In genomic region chr1:239547987-239548386, GRCh38 we compare ENCODE assay signal across 14 cellular contexts.
DNase-seq lines count a peak whose midpoint lies in the region; ATAC-seq and TF ChIP-seq lines count a peak whose summit lies in the region.
"Had no signal": no experiment of that assay in that cellular context is flagged by ENCODE, and none has a peak within 500 bp of the region (broad histone marks: within the 10 kb centered on the region; RNA-seq: fewer than 3 reads in every experiment).

No MANE protein-coding gene starts in this region.

- 82% methylated on average over 2 of the region's 2 CpGs for WGBS in smooth muscle cell (ENCODE audit: low lambda C conversion rate)

- H3K36me3 ChIP-seq in duodenal mucosa (ENCODE audit: control insufficient read depth in 1 of 2, insufficient read depth in 2 of 2, low read length in 2 of 2): no peaks in the 10 kb centered on the region
- no peaks in the 10 kb centered on the region for H3K36me3 ChIP-seq in upper lobe of right lung
- H3K36me3 ChIP-seq in smooth muscle cell (ENCODE audit: low read depth): no peaks in the 10 kb centered on the region
- H3K36me3 ChIP-seq in neural progenitor cell: no peaks in the 10 kb centered on the region
- H3K36me3 ChIP-seq: uterus had no signal

- H3K79me2 ChIP-seq in smooth muscle cell (ENCODE audit: low read depth): no peaks in the 10 kb centered on the region
- H3K79me2 ChIP-seq in neural progenitor cell (ENCODE audit: low read depth): no peaks in the 10 kb centered on the region

- peak overlapping the region; percentile 83 for H3K4me3 Mint-ChIP-seq in activated naive CD4-positive, alpha-beta T cell treated with anti-CD3 and anti-CD28 coated beads, Interleukin-2, amount 50 U/mL, for 24 hours
- H3K4me3 Mint-ChIP-seq in activated naive CD4-positive, alpha-beta T cell treated with anti-CD3 and anti-CD28 coated beads for 36 hours: no peak overlapping the region
- H3K4me3 Mint-ChIP-seq in T-helper 2 cell treated with Interferon-gamma antibody and Interleukin-4, amounts not matched to agents 5 μg/mL and 100 μg/mL, for 36 hours: peak overlapping the region; percentile 66
- no peak overlapping the region for H3K4me3 Mint-ChIP-seq in neural progenitor cell

- peak overlapping the region; percentile 84 for H3K27ac Mint-ChIP-seq in activated naive CD4-positive, alpha-beta T cell treated with anti-CD3 and anti-CD28 coated beads, Interleukin-2, amount 50 U/mL, for 24 hours
- no peak overlapping the region for H3K27ac Mint-ChIP-seq in activated naive CD4-positive, alpha-beta T cell treated with anti-CD3 and anti-CD28 coated beads for 36 hours
- H3K27ac Mint-ChIP-seq in T-helper 2 cell treated with Interferon-gamma antibody and Interleukin-4, amounts not matched to agents 5 μg/mL and 100 μg/mL, for 36 hours: peak overlapping the region; percentile 46
- H3K27ac Mint-ChIP-seq in neural progenitor cell: no peak overlapping the region

- H3K9ac ChIP-seq in duodenal mucosa (ENCODE audit: low read depth in 1 of 2, low read length in 2 of 2) (no peak overlapping the region), smooth muscle cell (ENCODE audit: low read depth) (no peak overlapping the region), neural progenitor cell (no peak overlapping the region)

- TF ChIP-seq CTCF in upper lobe of right lung (IDR thresholded peaks at IDR 0.05): no peak
- TF ChIP-seq CTCF in smooth muscle cell (IDR thresholded peaks at IDR 0.05; ENCODE audit: borderline replicate concordance, insufficient read depth, poor library complexity, severe bottlenecking): no peak
- no peak for TF ChIP-seq CTCF in neural progenitor cell (IDR thresholded peaks at IDR 0.05)

- H2AFZ ChIP-seq in smooth muscle cell (ENCODE audit: low read depth) (no peak overlapping the region), neural progenitor cell (replicated peaks) (no peak overlapping the region)

- CTCF ChIA-PET in activated naive CD4-positive, alpha-beta T cell treated with anti-CD3 and anti-CD28 coated beads for 36 hours (lab: Charles Lee): no interaction called here

- no peak for ATAC-seq in upper lobe of right lung

- intact Hi-C loops in activated naive CD4-positive, alpha-beta T cell treated with anti-CD3 and anti-CD28 coated beads for 36 hours (cut with micrococcal nuclease): loop anchor here (2.0 to 5.0 kb wide), 2 partner anchors 171 to 264 kb away; no protein-coding TSS in a partner anchor
- intact Hi-C loops in upper lobe of right lung (cut with DNase I): no loop called here

- H3K27me3 ChIP-seq in duodenal mucosa (ENCODE audit: control insufficient read depth in 1 of 2, insufficient read depth in 2 of 2, low read length in 2 of 2) (no peaks in the 10 kb centered on the region), upper lobe of right lung (no peaks in the 10 kb centered on the region), smooth muscle cell (ENCODE audit: low read depth) (no peaks in the 10 kb centered on the region), neural progenitor cell (no peaks in the 10 kb centered on the region)
- H3K27me3 ChIP-seq: uterus had no signal

- no peak overlapping the region for H3K4me2 ChIP-seq in smooth muscle cell
- H3K4me2 ChIP-seq in neural progenitor cell: no peak overlapping the region

- H3K27ac ChIP-seq in duodenal mucosa (ENCODE audit: low read depth, low read length): no peak overlapping the region
- H3K27ac ChIP-seq in upper lobe of right lung: no peak overlapping the region
- no peak overlapping the region for H3K27ac ChIP-seq in smooth muscle cell (ENCODE audit: low read depth)
- no peak overlapping the region for H3K27ac ChIP-seq in neural progenitor cell
- H3K27ac ChIP-seq: uterus had no signal

- H3K9me3 ChIP-seq in duodenal mucosa (ENCODE audit: control insufficient read depth in 1 of 2, low read length in 2 of 2) (no peaks in the 10 kb centered on the region), upper lobe of right lung (no peaks in the 10 kb centered on the region), smooth muscle cell (replicated peaks; ENCODE audit: low read depth) (no peaks in the 10 kb centered on the region), neural progenitor cell (ENCODE audit: low read depth) (no peaks in the 10 kb centered on the region)
- H3K9me3 ChIP-seq: uterus had no signal

- no peaks in the 10 kb centered on the region for H3F3A ChIP-seq in smooth muscle cell (ENCODE audit: low read depth)
- no peaks in the 10 kb centered on the region for H3F3A ChIP-seq in neural progenitor cell (ENCODE audit: low read depth)

- peaks cover 3% of the 10 kb centered on the region for H3K36me3 Mint-ChIP-seq in activated naive CD4-positive, alpha-beta T cell treated with anti-CD3 and anti-CD28 coated beads, Interleukin-2, amount 50 U/mL, for 24 hours
- H3K36me3 Mint-ChIP-seq in activated naive CD4-positive, alpha-beta T cell treated with anti-CD3 and anti-CD28 coated beads for 36 hours (ENCODE audit: low read depth): peaks cover 6% of the 10 kb centered on the region
- H3K36me3 Mint-ChIP-seq in T-helper 2 cell treated with Interferon-gamma antibody and Interleukin-4, amounts not matched to agents 5 μg/mL and 100 μg/mL, for 36 hours (ENCODE audit: low read depth): peaks cover 1% of the 10 kb centered on the region
- peaks cover 3% of the 10 kb centered on the region for H3K36me3 Mint-ChIP-seq in neural progenitor cell

- peaks cover 4% of the 10 kb centered on the region for H3K9me3 Mint-ChIP-seq in activated naive CD4-positive, alpha-beta T cell treated with anti-CD3 and anti-CD28 coated beads, Interleukin-2, amount 50 U/mL, for 24 hours
- peaks cover 16% of the 10 kb centered on the region for H3K9me3 Mint-ChIP-seq in activated naive CD4-positive, alpha-beta T cell treated with anti-CD3 and anti-CD28 coated beads for 36 hours
- H3K9me3 Mint-ChIP-seq in T-helper 2 cell treated with Interferon-gamma antibody and Interleukin-4, amounts not matched to agents 5 μg/mL and 100 μg/mL, for 36 hours: peaks cover 5% of the 10 kb centered on the region
- H3K9me3 Mint-ChIP-seq in neural progenitor cell: peaks cover 6% of the 10 kb centered on the region

- H3K4me1 Mint-ChIP-seq in activated naive CD4-positive, alpha-beta T cell treated with anti-CD3 and anti-CD28 coated beads, Interleukin-2, amount 50 U/mL, for 24 hours: peaks cover 20% of the 10 kb centered on the region
- peaks cover 17% of the 10 kb centered on the region for H3K4me1 Mint-ChIP-seq in activated naive CD4-positive, alpha-beta T cell treated with anti-CD3 and anti-CD28 coated beads for 36 hours (ENCODE audit: low read depth)
- peaks cover 9% of the 10 kb centered on the region for H3K4me1 Mint-ChIP-seq in T-helper 2 cell treated with Interferon-gamma antibody and Interleukin-4, amounts not matched to agents 5 μg/mL and 100 μg/mL, for 36 hours (ENCODE audit: low read depth)
- H3K4me1 Mint-ChIP-seq in neural progenitor cell: no peaks in the 10 kb centered on the region

- no peaks in the 10 kb centered on the region for H4K20me1 ChIP-seq in smooth muscle cell (ENCODE audit: low read depth)
- no peaks in the 10 kb centered on the region for H4K20me1 ChIP-seq in neural progenitor cell (ENCODE audit: low read depth)

- no peaks in the 10 kb centered on the region for H3K27me3 Mint-ChIP-seq in activated naive CD4-positive, alpha-beta T cell treated with anti-CD3 and anti-CD28 coated beads, Interleukin-2, amount 50 U/mL, for 24 hours
- H3K27me3 Mint-ChIP-seq in activated naive CD4-positive, alpha-beta T cell treated with anti-CD3 and anti-CD28 coated beads for 36 hours (ENCODE audit: low read depth): no peaks in the 10 kb centered on the region
- no peaks in the 10 kb centered on the region for H3K27me3 Mint-ChIP-seq in T-helper 2 cell treated with Interferon-gamma antibody and Interleukin-4, amounts not matched to agents 5 μg/mL and 100 μg/mL, for 36 hours (ENCODE audit: low read depth)
- no peaks in the 10 kb centered on the region for H3K27me3 Mint-ChIP-seq in neural progenitor cell (ENCODE audit: insufficient read depth, low read depth)

- no peak for DNase-seq in activated naive CD4-positive, alpha-beta T cell treated with anti-CD3 and anti-CD28 coated beads for 36 hours
- DNase-seq in T-helper 2 cell treated with Interferon-gamma antibody and Interleukin-4, amounts not matched to agents 5 μg/mL and 100 μg/mL, for 36 hours (ENCODE audit: low spot score): no peak
- DNase-seq in upper lobe of right lung (no peak), medulla oblongata (ENCODE audit: extremely low spot score) (no peak), smooth muscle cell (lab: John Stamatoyannopoulos, UW; ENCODE audit: unreplicated experiment) (no peak), neural progenitor cell (ENCODE audit: low spot score) (no peak)
- DNase-seq: cortex of kidney; DND-41; mesenchymal stem cell; NCI-H2081 treated with DMSO at 0.1 percent for 48 hours; stimulated activated CD8-positive, alpha-beta memory T cell treated with anti-CD3 and anti-CD28 coated beads, Interleukin-4, amount 100 ng/mL, for 48 hours; uterus had no signal

- no peaks in the 10 kb centered on the region for H3K4me1 ChIP-seq in duodenal mucosa (ENCODE audit: control insufficient read depth in 1 of 2, insufficient read depth in 2 of 2, low read length in 2 of 2)
- H3K4me1 ChIP-seq in upper lobe of right lung: no peaks in the 10 kb centered on the region
- no peaks in the 10 kb centered on the region for H3K4me1 ChIP-seq in smooth muscle cell (ENCODE audit: low read depth)
- no peaks in the 10 kb centered on the region for H3K4me1 ChIP-seq in neural progenitor cell
- H3K4me1 ChIP-seq: uterus had no signal

- H3K4me3 ChIP-seq in duodenal mucosa (ENCODE audit: low read depth in 1 of 2, low read length in 2 of 2) (peak overlapping the region; percentile 26 to 43), upper lobe of right lung (peak overlapping the region; percentile 12), smooth muscle cell (no peak overlapping the region), neural progenitor cell (no peak overlapping the region)
- H3K4me3 ChIP-seq: uterus had no signal

Comparison
In these comparisons a context has a peak if more than half of its experiments do, and no peak if none do; other contexts are left out.
1. H3K27ac Mint-ChIP-seq: peak in activated naive CD4-positive, alpha-beta T cell treated with anti-CD3 and anti-CD28 coated beads, Interleukin-2, amount 50 U/mL, for 24 hours (single experiment) and T-helper 2 cell treated with Interferon-gamma antibody and Interleukin-4, amounts not matched to agents 5 μg/mL and 100 μg/mL, for 36 hours (single experiment); none in activated naive CD4-positive, alpha-beta T cell treated with anti-CD3 and anti-CD28 coated beads for 36 hours (single experiment) and neural progenitor cell (single experiment).
2. H3K4me3 Mint-ChIP-seq: peak in activated naive CD4-positive, alpha-beta T cell treated with anti-CD3 and anti-CD28 coated beads, Interleukin-2, amount 50 U/mL, for 24 hours (single experiment) and T-helper 2 cell treated with Interferon-gamma antibody and Interleukin-4, amounts not matched to agents 5 μg/mL and 100 μg/mL, for 36 hours (single experiment); none in activated naive CD4-positive, alpha-beta T cell treated with anti-CD3 and anti-CD28 coated beads for 36 hours (single experiment) and neural progenitor cell (single experiment).
3. H3K4me3 ChIP-seq: peak in duodenal mucosa (2 of 2) and upper lobe of right lung (single experiment); none in smooth muscle cell (single experiment) and neural progenitor cell (single experiment).